In the genomic region with DNA sequence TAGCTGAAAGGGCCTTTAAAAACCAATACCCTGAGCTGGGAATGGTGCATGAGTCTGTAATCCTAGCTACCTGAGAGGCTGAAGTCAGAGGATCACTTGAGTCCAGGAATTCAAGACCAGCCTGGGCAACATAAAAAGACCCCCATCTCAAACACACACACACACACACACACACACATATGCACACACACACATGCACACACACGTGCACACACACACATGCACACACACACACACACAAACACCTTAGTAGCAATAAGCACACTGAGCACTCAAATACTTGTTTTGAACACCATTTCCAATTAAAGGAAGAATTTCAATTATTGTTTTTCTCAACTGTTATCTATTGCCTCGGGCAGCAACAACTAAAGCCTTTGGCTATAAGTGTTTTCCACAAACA, we compare ENCODE assay signal across 1 cellular context.
TF ChIP-seq lines count a peak whose summit lies in the region.

No MANE protein-coding gene starts in this region.

TF ChIP-seq in H1, 55 proteins besides CTCF, POLR2A, EP300 and RAD21:
- TF ChIP-seq EZH2 (IDR thresholded peaks at IDR 0.05; ENCODE audit: low read depth, low read length, severe bottlenecking): no peak
- TF ChIP-seq, protein P1, sequence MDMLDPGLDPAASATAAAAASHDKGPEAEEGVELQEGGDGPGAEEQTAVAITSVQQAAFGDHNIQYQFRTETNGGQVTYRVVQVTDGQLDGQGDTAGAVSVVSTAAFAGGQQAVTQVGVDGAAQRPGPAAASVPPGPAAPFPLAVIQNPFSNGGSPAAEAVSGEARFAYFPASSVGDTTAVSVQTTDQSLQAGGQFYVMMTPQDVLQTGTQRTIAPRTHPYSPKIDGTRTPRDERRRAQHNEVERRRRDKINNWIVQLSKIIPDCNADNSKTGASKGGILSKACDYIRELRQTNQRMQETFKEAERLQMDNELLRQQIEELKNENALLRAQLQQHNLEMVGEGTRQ (IDR thresholded peaks at IDR 0.05; ENCODE audit: low read length): no peak
- no peak for TF ChIP-seq HDAC2 (IDR thresholded peaks at IDR 0.05; ENCODE audit: borderline replicate concordance in 1 of 2, low read depth in 2 of 2, low read length in 2 of 2)
- TF ChIP-seq MAFK (IDR thresholded peaks at IDR 0.05; ENCODE audit: low read depth, low read length): no peak
- no peak for TF ChIP-seq CTBP2 (IDR thresholded peaks at IDR 0.05; ENCODE audit: borderline replicate concordance, insufficient read depth, insufficient read length, low read length)
- TF ChIP-seq NANOG (IDR thresholded peaks at IDR 0.05; ENCODE audit: insufficient read depth, low read depth, low read length, poor library complexity, severe bottlenecking): no peak
- TF ChIP-seq SP1 (IDR thresholded peaks at IDR 0.05; ENCODE audit: low read depth, low read length): no peak
- TF ChIP-seq SRF (IDR thresholded peaks at IDR 0.05; ENCODE audit: low read depth, low read length): no peak
- no peak for TF ChIP-seq TCF12 (IDR thresholded peaks at IDR 0.05; ENCODE audit: low read depth, low read length)
- no peak for TF ChIP-seq FOSL1 (IDR thresholded peaks at IDR 0.05; ENCODE audit: insufficient read depth, low read depth, low read length)
- TF ChIP-seq PHF8 (conservative IDR thresholded peaks at IDR 0.05; ENCODE audit: low read depth, low read length): no peak
- TF ChIP-seq POU5F1 (IDR thresholded peaks at IDR 0.05; ENCODE audit: low read depth, low read length): no peak
- no peak for TF ChIP-seq CHD1 (IDR thresholded peaks at IDR 0.05; ENCODE audit: low read depth, low read length)
- TF ChIP-seq BCL11A (IDR thresholded peaks at IDR 0.05; ENCODE audit: low read depth in 2 of 2, low read length in 2 of 2): no peak
- no peak for TF ChIP-seq KDM4A (IDR thresholded peaks at IDR 0.05; ENCODE audit: low read depth, low read length, severe bottlenecking)
- TF ChIP-seq CREB1 (IDR thresholded peaks at IDR 0.05): no peak
- no peak for TF ChIP-seq RNF2 (IDR thresholded peaks at IDR 0.05; ENCODE audit: borderline replicate concordance, low read depth, low read length, missing control alignments, poor library complexity, severe bottlenecking)
- TF ChIP-seq, protein P2, sequence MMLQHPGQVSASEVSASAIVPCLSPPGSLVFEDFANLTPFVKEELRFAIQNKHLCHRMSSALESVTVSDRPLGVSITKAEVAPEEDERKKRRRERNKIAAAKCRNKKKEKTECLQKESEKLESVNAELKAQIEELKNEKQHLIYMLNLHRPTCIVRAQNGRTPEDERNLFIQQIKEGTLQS (IDR thresholded peaks at IDR 0.05; ENCODE audit: insufficient read depth, low read depth, low read length): no peak
- no peak for TF ChIP-seq GTF2F1 (IDR thresholded peaks at IDR 0.05; ENCODE audit: borderline replicate concordance, low read depth, low read length)
- TF ChIP-seq, protein P3, sequence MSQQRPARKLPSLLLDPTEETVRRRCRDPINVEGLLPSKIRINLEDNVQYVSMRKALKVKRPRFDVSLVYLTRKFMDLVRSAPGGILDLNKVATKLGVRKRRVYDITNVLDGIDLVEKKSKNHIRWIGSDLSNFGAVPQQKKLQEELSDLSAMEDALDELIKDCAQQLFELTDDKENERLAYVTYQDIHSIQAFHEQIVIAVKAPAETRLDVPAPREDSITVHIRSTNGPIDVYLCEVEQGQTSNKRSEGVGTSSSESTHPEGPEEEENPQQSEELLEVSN (IDR thresholded peaks at IDR 0.05): no peak
